In the genomic region with DNA sequence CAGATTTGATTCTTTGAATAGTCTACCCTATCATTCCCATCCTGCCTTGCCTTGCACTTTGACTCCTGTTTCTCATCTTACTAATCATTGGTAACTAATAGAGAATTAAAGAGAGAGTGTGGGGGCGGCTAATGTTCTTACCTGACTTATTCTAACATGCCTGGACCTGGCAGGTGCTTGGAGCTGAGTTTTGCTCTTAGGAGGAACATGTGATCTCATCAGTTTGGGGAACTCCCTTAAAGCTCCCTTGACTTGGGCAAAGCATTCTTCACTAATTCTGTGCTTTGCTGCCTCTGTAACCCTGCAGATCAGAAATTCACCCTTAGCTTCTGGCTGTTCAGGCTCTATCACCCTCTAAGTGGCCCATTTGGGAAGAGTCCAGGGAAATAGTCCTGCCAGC, we compare ENCODE assay signal across 31 cellular contexts.
"Had no signal": no experiment of that assay in that cellular context is flagged by ENCODE, and none has a peak within 500 bp of the region (broad histone marks: within the 10 kb centered on the region; RNA-seq: fewer than 3 reads in every experiment).

No MANE protein-coding gene starts in this region.

- H3K27ac ChIP-seq: gastroesophageal sphincter, hepatocyte, parathyroid adenoma, psoas muscle, sigmoid colon, upper lobe of left lung, vagina, VCaP had no signal

- H3K9ac ChIP-seq: parathyroid adenoma had no signal

- H3K36me3 ChIP-seq: gastroesophageal sphincter, sigmoid colon, upper lobe of left lung, vagina had no signal

- DNase-seq: activated CD4-positive, alpha-beta memory T cell treated with anti-CD3 and anti-CD28 coated beads, Interleukin-2, amount 10 ng/mL, durations not matched to agents 7 days and 5 days; activated CD4-positive, alpha-beta T cell treated with anti-CD3 and anti-CD28 coated beads, Interleukin-2, amount 10 ng/mL, durations not matched to agents 7 days and 5 days; activated CD8-positive, alpha-beta memory T cell treated with anti-CD3 and anti-CD28 coated beads, Interleukin-2, amount 50 U/mL, for 48 hours; activated gamma-delta T cell treated with Interleukin-2 at 50 U/mL for 16 hours; activated naive CD4-positive, alpha-beta T cell treated with anti-CD3 and anti-CD28 coated beads, Interleukin-2, amount 50 U/mL, for 16 hours; activated T-cell treated with anti-CD3 and anti-CD28 coated beads, Interleukin-2, amount 50 U/mL, for 24 hours; amniotic stem cell; effector CD4-positive, alpha-beta T cell; islet precursor cell; left ventricle myocardium superior; naive B cell; nephron progenitor cell; occipital lobe; psoas muscle; sigmoid colon; small intestine; stimulated activated CD4-positive, alpha-beta T cell treated with anti-CD3 and anti-CD28 coated beads, Interleukin-1b, Interleukin-23, amount 100 ng/mL, for 48 hours; stimulated activated CD4-positive, alpha-beta T cell treated with anti-CD3 and anti-CD28 coated beads, Interleukin-4, amount 100 ng/mL, for 4 hours; stimulated activated CD8-positive, alpha-beta memory T cell treated with anti-CD3 and anti-CD28 coated beads, Interleukin-4, amount 100 ng/mL, for 48 hours; stimulated activated naive CD8-positive, alpha-beta T cell treated with anti-CD3 and anti-CD28 coated beads, Interleukin-15, amount 100 ng/mL, for 72 hours; substantia nigra; T-helper 9 cell; upper lobe of left lung had no signal

- H3K4me1 ChIP-seq: gastroesophageal sphincter, parathyroid adenoma, psoas muscle, vagina had no signal

- H3K4me2 ChIP-seq: hepatocyte had no signal

- ATAC-seq: activated CD4-positive, CD25-positive, alpha-beta regulatory T cell treated with anti-CD3 and anti-CD28 coated beads, Interleukin-2, amount 50 U/mL, for 24 hours; gastroesophageal sphincter; left ventricle myocardium superior; psoas muscle; stimulated activated memory B cell treated with anti-CD40 and anti-IgM and Interleukin-4, amounts not matched to agents 10 μg/mL and 1 μg/mL and 100 μg/mL, for 72 hours; stimulated activated naive CD8-positive, alpha-beta T cell treated with anti-CD3 and anti-CD28 coated beads, Interleukin-15, amount 100 ng/mL, for 72 hours had no signal

- H3K4me3 ChIP-seq: gastroesophageal sphincter, hepatocyte, psoas muscle, sigmoid colon, upper lobe of left lung, vagina had no signal

- H3K79me2 ChIP-seq: hepatocyte, parathyroid adenoma had no signal

- H3K9me3 ChIP-seq: gastroesophageal sphincter, psoas muscle, sigmoid colon, upper lobe of left lung, vagina had no signal

- FAIRE-seq: small intestine, TTC549 had no signal

- H3K27me3 ChIP-seq: gastroesophageal sphincter, hepatocyte, sigmoid colon, upper lobe of left lung, vagina had no signal

- H2AFZ ChIP-seq: hepatocyte, parathyroid adenoma had no signal
